In genomic region chr13:74194856-74195255, GRCh38 we compare ENCODE assay signal across 16 cellular contexts.
A peak's percentile ranks its signal among the peaks of the same experiment; 100 is the strongest.
DNase-seq lines count a peak whose midpoint lies in the region; ATAC-seq, FAIRE-seq and TF ChIP-seq lines count a peak whose summit lies in the region.
"Had no signal": no experiment of that assay in that cellular context is flagged by ENCODE, and none has a peak within 500 bp of the region (broad histone marks: within the 10 kb centered on the region; RNA-seq: fewer than 3 reads in every experiment).

No MANE protein-coding gene starts in this region.

- no peak overlapping the region for H2AFZ ChIP-seq in IMR-90 (replicated peaks; ENCODE audit: low read length, poor library complexity)

- 0 out of 4 replicates have a peak overlapping the region, but pooled peaks of 1 of the 2 experiments have one; percentile 26 for H4K8ac ChIP-seq in IMR-90 (ENCODE audit: low read depth in 2 of 2, low read length in 2 of 2)

- H3K9ac ChIP-seq in IMR-90 (ENCODE audit: low read depth, low read length) (no peak overlapping the region), kidney (ENCODE audit: low read length in 2 of 2) (no peak overlapping the region)

- H3K4me1 ChIP-seq in IMR-90 (ENCODE audit: control insufficient read depth, insufficient read depth, low read length) (peaks cover 3% of the 10 kb centered on the region; the same call in 1 of the 2 replicates), kidney (ENCODE audit: control insufficient read depth in 1 of 2, insufficient read depth in 1 of 2, low read depth in 1 of 2, low read length in 2 of 2) (no peaks in the 10 kb centered on the region)

- no peak overlapping the region for H3K27ac ChIP-seq in IMR-90 (ENCODE audit: insufficient read depth, low read length)
- H3K27ac ChIP-seq in kidney (ENCODE audit: low read depth in 2 of 2, low read length in 2 of 2), result no peak overlapping the region
- H3K27ac ChIP-seq: 22Rv1 had no signal

- intact Hi-C loops in IMR-90 (cut with micrococcal nuclease), result no loop called here
- intact Hi-C loops in kidney (cut with DNase I), result no loop called here

- H3K9me1 ChIP-seq in IMR-90 (ENCODE audit: insufficient read depth, low read length), result no peaks in the 10 kb centered on the region

- H3K36me3 ChIP-seq in IMR-90 (ENCODE audit: control insufficient read depth, insufficient read depth, low read length) (no peaks in the 10 kb centered on the region), kidney (ENCODE audit: control insufficient read depth in 1 of 2, insufficient read depth in 2 of 2, low read length in 2 of 2) (no peaks in the 10 kb centered on the region)

- no peaks in the 10 kb centered on the region for H3K27me3 ChIP-seq in IMR-90 (ENCODE audit: control insufficient read depth, insufficient read depth, low read length)

- FAIRE-seq in kidney (lab: Jason Lieb, UNC), result no peak
- FAIRE-seq: D721Med, GM18507 had no signal

- H3K4me3 Mint-ChIP-seq in activated T-cell treated with anti-CD3 and anti-CD28 coated beads, Interleukin-2, amount 50 U/mL, for 4 hours, result no peak overlapping the region
- H3K4me3 Mint-ChIP-seq: CD14-positive monocyte; CD8-positive, alpha-beta T cell; H9 had no signal

- no peaks in the 10 kb centered on the region for H3K27me3 Mint-ChIP-seq in activated T-cell treated with anti-CD3 and anti-CD28 coated beads, Interleukin-2, amount 50 U/mL, for 4 hours (ENCODE audit: low read depth)

- WGBS in IMR-90 (ENCODE audit: extremely low coverage in 2 of 2, insufficient read length in 1 of 2), 2 experiments, result no CpG with 5 or more reads among the region's 2 CpGs

- H3K4me2 ChIP-seq in IMR-90 (ENCODE audit: low read depth, low read length), result no peak overlapping the region

- H3K4ac ChIP-seq in IMR-90 (ENCODE audit: low read depth, low read length), result no peak overlapping the region

- H3K9me3 ChIP-seq in IMR-90 (ENCODE audit: control insufficient read depth, insufficient read depth, low read length) (no peaks in the 10 kb centered on the region), kidney (ENCODE audit: control insufficient read depth in 1 of 2, low read length in 2 of 2) (no peaks in the 10 kb centered on the region)

- H4K91ac ChIP-seq in IMR-90 (ENCODE audit: insufficient read depth, low read depth, low read length), result peak overlapping the region; percentile 20; the same call in 1 of the 2 replicates

- no peak overlapping the region; the same call in 2 of the 3 replicates for H2BK15ac ChIP-seq in IMR-90 (ENCODE audit: low read depth, low read length)

- H2BK20ac ChIP-seq in IMR-90 (ENCODE audit: low read depth, low read length), result no peak overlapping the region

- no peaks in the 10 kb centered on the region for H3K9me3 Mint-ChIP-seq in activated T-cell treated with anti-CD3 and anti-CD28 coated beads, Interleukin-2, amount 50 U/mL, for 4 hours
- H3K9me3 Mint-ChIP-seq: CD8-positive, alpha-beta T cell; H9 had no signal

- DNase-seq in DMS 273 (lab: John Stamatoyannopoulos, UW; ENCODE audit: unreplicated experiment) (peak; percentile 30), DMS 273 treated with DMSO at 0.1 percent for 48 hours (lab: John Stamatoyannopoulos, UW) (no peak), IMR-90 (no peak), cerebellar cortex (ENCODE audit: low spot score) (peak; percentile 76), pons (ENCODE audit: low spot score) (peak; percentile 8), kidney (no peak)
- DNase-seq in activated T-cell treated with anti-CD3 and anti-CD28 coated beads, Interleukin-2, amount 50 U/mL, for 4 hours, result no peak
- DNase-seq: CD8-positive, alpha-beta T cell; COR-L47; DMS53; GOT3; H9 had no signal

- no peak for ATAC-seq in IMR-90 (ENCODE audit: low read depth)
- ATAC-seq in activated T-cell treated with anti-CD3 and anti-CD28 coated beads, Interleukin-2, amount 50 U/mL, for 4 hours, result no peak
- ATAC-seq: CD8-positive, alpha-beta T cell had no signal

- H2AK9ac ChIP-seq in IMR-90 (replicated peaks; ENCODE audit: low read depth, low read length, poor library complexity), result no peak overlapping the region

- no peaks in the 10 kb centered on the region for H3K79me1 ChIP-seq in IMR-90 (ENCODE audit: low read depth in 1 of 2, low read length in 2 of 2)

- no peak overlapping the region for H2AK5ac ChIP-seq in IMR-90 (ENCODE audit: low read depth, low read length)

- in situ Hi-C loops in IMR-90 (cut with MboI; ENCODE audit: low sequenced_read_pairs), result no loop called here

- H3K23ac ChIP-seq in IMR-90 (ENCODE audit: low read depth, low read length), result no peak overlapping the region

- no peak overlapping the region for H2BK120ac ChIP-seq in IMR-90 (ENCODE audit: low read depth, low read length)

- no TSS peak for BruUV-seq in IMR-90 (replicated peaks; lab: Mats Ljungman, UMichigan)

- no peaks in the 10 kb centered on the region for H3K36me3 Mint-ChIP-seq in activated T-cell treated with anti-CD3 and anti-CD28 coated beads, Interleukin-2, amount 50 U/mL, for 4 hours (ENCODE audit: insufficient read depth)
- H3K36me3 Mint-ChIP-seq: CD14-positive monocyte; CD8-positive, alpha-beta T cell had no signal

- dilution Hi-C loops in IMR-90 (cut with HindIII; ENCODE audit: low sequenced_read_pairs, unreplicated experiment), result no loop called here

- peaks cover 30% of the 10 kb centered on the region for H3K4me1 Mint-ChIP-seq in activated T-cell treated with anti-CD3 and anti-CD28 coated beads, Interleukin-2, amount 50 U/mL, for 4 hours (ENCODE audit: low read depth)
- H3K4me1 Mint-ChIP-seq: CD14-positive monocyte had no signal

- H4K20me1 ChIP-seq in IMR-90 (ENCODE audit: insufficient read depth, low read length), result no peaks in the 10 kb centered on the region

- TF ChIP-seq CTCF in IMR-90 (conservative IDR thresholded peaks at IDR 0.05; ENCODE audit: low read depth, low read length) (no peak), kidney (IDR thresholded peaks at IDR 0.05; ENCODE audit: borderline replicate concordance, extremely low read depth, insufficient read depth) (no peak)

- no peak for TF ChIP-seq RAD21 in IMR-90 (IDR thresholded peaks at IDR 0.05; ENCODE audit: low read length)

- CTCF ChIA-PET in IMR-90 (lab: Yijun Ruan, JAX), result interaction anchor here (0.6 kb wide), 1 partner anchor 69 kb away, joined by 3 read pairs; no protein-coding TSS in a partner anchor

- H3K4me3 ChIP-seq in IMR-90 (ENCODE audit: insufficient read depth, low read depth, low read length) (no peak overlapping the region), kidney (ENCODE audit: low read length in 2 of 2) (no peak overlapping the region)

- 0 out of 2 replicates have a peak overlapping the region, but pooled peaks have one; percentile 12 for H3K18ac ChIP-seq in IMR-90 (ENCODE audit: low read depth, low read length)

- peak overlapping the region; percentile 86; the same call in 1 of the 2 replicates for H4K5ac ChIP-seq in IMR-90 (ENCODE audit: low read depth, low read length)

- TF ChIP-seq POLR2A in IMR-90 (IDR thresholded peaks at IDR 0.05; ENCODE audit: low read depth, low read length), result no peak

- no peak overlapping the region for H3K14ac ChIP-seq in IMR-90 (replicated peaks; ENCODE audit: low read depth, low read length)

- POLR2A ChIA-PET in IMR-90 (lab: Charles Lee; ENCODE audit: unreplicated experiment), result no interaction called here

- no peak overlapping the region for H2BK5ac ChIP-seq in IMR-90 (ENCODE audit: low read depth, low read length, poor library complexity, severe bottlenecking)

- no peak overlapping the region for H3K56ac ChIP-seq in IMR-90 (ENCODE audit: extremely low read depth, insufficient read depth, low read length)

TF ChIP-seq in IMR-90, 13 proteins besides CTCF, POLR2A, EP300 and RAD21:
- TF ChIP-seq MAZ (IDR thresholded peaks at IDR 0.05; ENCODE audit: borderline replicate concordance, low read depth, low read length) (no peak), NFE2L2 (IDR thresholded peaks at IDR 0.05; ENCODE audit: low read depth, low read length) (no peak), FOS (IDR thresholded peaks at IDR 0.05; ENCODE audit: low read depth, low read length) (no peak), BHLHE40 (IDR thresholded peaks at IDR 0.05; ENCODE audit: low read depth, low read length) (no peak), MAFK (IDR thresholded peaks at IDR 0.05; ENCODE audit: low read depth, low read length) (no peak), RCOR1 (IDR thresholded peaks at IDR 0.05; ENCODE audit: insufficient replicate concordance, low read length) (no peak), ELK1 (IDR thresholded peaks at IDR 0.05; ENCODE audit: borderline replicate concordance, low read depth, low read length) (no peak), USF2 (IDR thresholded peaks at IDR 0.05; ENCODE audit: low read depth, low read length) (no peak), RFX5 (IDR thresholded peaks at IDR 0.05; ENCODE audit: low read depth, low read length) (no peak), CHD1 (IDR thresholded peaks at IDR 0.05; ENCODE audit: low read depth, low read length) (no peak), MXI1 (IDR thresholded peaks at IDR 0.05; ENCODE audit: borderline replicate concordance, low read depth, low read length) (no peak), SMC3 (IDR thresholded peaks at IDR 0.05; ENCODE audit: low read depth, low read length) (no peak), CEBPB (IDR thresholded peaks at IDR 0.05; ENCODE audit: low read depth, low read length) (no peak)
TF ChIP-seq in IMR-90: peak in this region for 0.

Comparison
In these comparisons a context has a peak if more than half of its experiments do, and no peak if none do; other contexts are left out.
1. DNase-seq: peak in DMS 273 (single experiment), cerebellar cortex (single experiment) and pons (single experiment); none in DMS 273 treated with DMSO at 0.1 percent for 48 hours (single experiment), IMR-90 (single experiment), kidney (single experiment) and activated T-cell treated with anti-CD3 and anti-CD28 coated beads, Interleukin-2, amount 50 U/mL, for 4 hours (single experiment).